In genomic region chr21:15014220-15014619, GRCh38 we compare ENCODE assay signal across 22 cellular contexts. TPM values are rescaled to one million over a fixed set of nuclear protein-coding genes. Genes with fewer than 3 reads are reported as not detected.
DNase-seq lines count a peak whose midpoint lies in the region; ATAC-seq, FAIRE-seq and TF ChIP-seq lines count a peak whose summit lies in the region.
"Had no signal": no experiment of that assay in that cellular context is flagged by ENCODE, and none has a peak within 500 bp of the region (broad histone marks: within the 10 kb centered on the region; RNA-seq: fewer than 3 reads in every experiment).

No MANE protein-coding gene starts in this region.

- H3K27ac ChIP-seq in A549 (no peak overlapping the region), GM23248 (peak overlapping the region; percentile 69), osteoblast (ENCODE audit: low read depth, low read length) (peak overlapping the region; percentile 85)
- H3K27ac ChIP-seq: SJCRH30 had no signal

- no peak for TF ChIP-seq EP300 in A549 (IDR thresholded peaks at IDR 0.05)

- TF ChIP-seq RAD21 in A549 (conservative IDR thresholded peaks at IDR 0.05 in 1 of 2, IDR thresholded peaks at IDR 0.05 in 1 of 2): no peak

- peaks cover 90% of the 10 kb centered on the region for H3K79me2 ChIP-seq in GM23248 (ENCODE audit: insufficient read depth)
- H3K79me2 ChIP-seq in osteoblast (ENCODE audit: insufficient read depth, low read length): peaks cover 69% of the 10 kb centered on the region

- H3K9ac ChIP-seq in GM23248: peak overlapping the region; percentile 19

- H3K4me1 ChIP-seq in A549 (peaks cover 35% of the 10 kb centered on the region), GM23248 (ENCODE audit: insufficient read depth) (peaks cover 62% of the 10 kb centered on the region), osteoblast (ENCODE audit: insufficient read depth, low read length) (peaks cover 34% of the 10 kb centered on the region)
- H3K4me1 ChIP-seq: HAP-1 had no signal

- no peak for ATAC-seq in A549
- no peak for ATAC-seq in left colon
- ATAC-seq: GM23338 had no signal

- H3K4me3 ChIP-seq in A549 (no peak overlapping the region), GM23248 (0 out of 2 replicates have a peak overlapping the region, but pooled peaks have one; percentile 12), osteoblast (ENCODE audit: insufficient read depth, low read length) (no peak overlapping the region)
- H3K4me3 ChIP-seq: GM23338, HAP-1, SJCRH30 had no signal

- no peaks in the 10 kb centered on the region for H3K36me3 ChIP-seq in GM23248 (ENCODE audit: low read depth)
- H3K36me3 ChIP-seq in osteoblast (ENCODE audit: insufficient read depth, low read length): peaks cover 3% of the 10 kb centered on the region
- H3K36me3 ChIP-seq: HAP-1 had no signal

- in situ Hi-C loops in GM23248 (cut with MboI): no loop called here

- H3K9me3 ChIP-seq in A549 (no peaks in the 10 kb centered on the region), GM23248 (ENCODE audit: low read depth) (no peaks in the 10 kb centered on the region), osteoblast (ENCODE audit: low read depth, low read length) (no peaks in the 10 kb centered on the region)
- H3K9me3 ChIP-seq: BE2C, HAP-1, SJCRH30 had no signal

- TF ChIP-seq POLR2A in A549 (IDR thresholded peaks at IDR 0.05; ENCODE audit: low read length): no peak

- H2AFZ ChIP-seq in GM23248 (no peak overlapping the region), osteoblast (ENCODE audit: low read length) (no peak overlapping the region)
- H2AFZ ChIP-seq: GM23338 had no signal

- 66% methylated on average over 2 of the region's 2 CpGs for WGBS in A549 (ENCODE audit: missing lambda C conversion rate)
- WGBS in GM23248 (ENCODE audit: low coverage in 1 of 2, low lambda C conversion rate in 2 of 2, missing lambda C conversion rate in 2 of 2), 2 experiments: 64 to 76% methylated on average over 2 of the region's 2 CpGs

- H3K4me1 Mint-ChIP-seq in brain: peaks cover 37% of the 10 kb centered on the region
- H3K4me1 Mint-ChIP-seq: GM23338 had no signal

- no peaks in the 10 kb centered on the region for H3K27me3 Mint-ChIP-seq in brain
- H3K27me3 Mint-ChIP-seq: IgD-negative memory B cell had no signal

- peak overlapping the region in 3 of 5 experiments; percentile 7 to 75 (median 53) for H3K27ac Mint-ChIP-seq in brain
- H3K27ac Mint-ChIP-seq: GM23338, IgD-negative memory B cell had no signal

- DNase-seq in A549 (ENCODE audit: low read depth in 1 of 2, low spot score in 1 of 2): no peak
- DNase-seq in GM23248: peak; percentile 34
- DNase-seq in osteoblast (ENCODE audit: insufficient read length, low spot score, missing footprints): no peak
- no peak for DNase-seq in NCI-H187 (lab: John Stamatoyannopoulos, UW)
- no peak for DNase-seq in DMS 273 treated with DMSO at 0.1 percent for 48 hours (lab: John Stamatoyannopoulos, UW)
- no peak for DNase-seq in left colon
- DNase-seq: BE2C, DND-41, NCI-H1694 treated with DMSO at 0.1 percent for 48 hours, NCI-H2227 treated with DMSO at 0.1 percent for 48 hours, NCI-H510A treated with DMSO at 0.1 percent for 48 hours, NCI-H774, OCI-M1, SJCRH30 had no signal

- POLR2A ChIA-PET in A549 (lab: Yijun Ruan, JAX): no interaction called here

- peaks cover 0 to 6% (median 0%) of the 10 kb centered on the region in 5 experiments for H3K9me3 Mint-ChIP-seq in brain
- H3K9me3 Mint-ChIP-seq: GM23338, IgD-negative memory B cell had no signal

- H3F3A ChIP-seq in GM23248 (ENCODE audit: insufficient read depth): peaks cover 40% of the 10 kb centered on the region

- H4K20me1 ChIP-seq in GM23248 (ENCODE audit: insufficient read depth) (no peaks in the 10 kb centered on the region), osteoblast (ENCODE audit: insufficient read depth, low read length) (no peaks in the 10 kb centered on the region)

- CTCF ChIA-PET in A549 (lab: Yijun Ruan, JAX): interaction anchor here (1.6 kb wide), 1 partner anchor 150 kb away, joined by 3 read pairs; no protein-coding TSS in a partner anchor

- peaks cover 53% of the 10 kb centered on the region for H3K36me3 Mint-ChIP-seq in brain

- peak overlapping the region in 1 of 5 experiments; percentile 11 for H3K4me3 Mint-ChIP-seq in brain
- H3K4me3 Mint-ChIP-seq: GM23338, IgD-negative memory B cell had no signal

- intact Hi-C loops in left colon (cut with DNase I, micrococcal nuclease): no loop called here

- FAIRE-seq in A549 (lab: Jason Lieb, UNC): no peak
- FAIRE-seq: G401.6, GM12892, GM18507, HTR-8/SVneo had no signal

- H3K27me3 ChIP-seq in GM23248 (replicated peaks; ENCODE audit: insufficient read depth) (no peaks in the 10 kb centered on the region), osteoblast (ENCODE audit: insufficient read depth, low read length) (no peaks in the 10 kb centered on the region)
- H3K27me3 ChIP-seq: BE2C, SJCRH30 had no signal

- TF ChIP-seq CTCF in A549 (IDR thresholded peaks at IDR 0.05) (no peak), brain (conservative IDR thresholded peaks at IDR 0.05) (no peak), osteoblast (IDR thresholded peaks at IDR 0.05; ENCODE audit: extremely low read depth, low read depth, low read length) (no peak)

- H3K4me2 ChIP-seq in A549 (0 out of 3 replicates have a peak overlapping the region, but pooled peaks have one; percentile 5), GM23248 (ENCODE audit: unreplicated experiment) (peak overlapping the region; percentile 16), osteoblast (ENCODE audit: insufficient read depth, low read length) (peak overlapping the region; percentile 17)
- H3K4me2 ChIP-seq: GM23338 had no signal

- no peaks in the 10 kb centered on the region for H3K9me2 ChIP-seq in GM23248 (ENCODE audit: insufficient read depth)

TF ChIP-seq in A549, 52 proteins besides CTCF, POLR2A, EP300 and RAD21:
- TF ChIP-seq KDM5A (IDR thresholded peaks at IDR 0.05) (no peak), RCOR1 (IDR thresholded peaks at IDR 0.05; ENCODE audit: low read depth, low read length) (no peak), CBX2 (IDR thresholded peaks at IDR 0.05; ENCODE audit: borderline replicate concordance, low read depth) (no peak), JUN (IDR thresholded peaks at IDR 0.05) (no peak), SREBF2 (IDR thresholded peaks at IDR 0.05) (no peak), RNF2 (IDR thresholded peaks at IDR 0.05; ENCODE audit: borderline replicate concordance, low read depth) (no peak), CHD2 (IDR thresholded peaks at IDR 0.05; ENCODE audit: low read length, partially characterized antibody) (no peak), HES2 (IDR thresholded peaks at IDR 0.05) (no peak), BCL3 (IDR thresholded peaks at IDR 0.05) (no peak), PHF8 (IDR thresholded peaks at IDR 0.05; ENCODE audit: borderline replicate concordance, low read depth) (no peak), FOXS1 (CRISPR knock-in tag; IDR thresholded peaks at IDR 0.05) (no peak), CEBPB (IDR thresholded peaks at IDR 0.05) (no peak), ESRRA (IDR thresholded peaks at IDR 0.05; ENCODE audit: borderline replicate concordance, low read length) (no peak), TFCP2L1 (CRISPR knock-in tag; IDR thresholded peaks at IDR 0.05) (no peak), HOXB13 (CRISPR knock-in tag; IDR thresholded peaks at IDR 0.05; ENCODE audit: low read depth) (no peak), HMGXB4 (CRISPR knock-in tag; IDR thresholded peaks at IDR 0.05; ENCODE audit: borderline replicate concordance) (no peak), HOXB5 (CRISPR knock-in tag; IDR thresholded peaks at IDR 0.05) (no peak), RFX5 (IDR thresholded peaks at IDR 0.05) (no peak), TP53 (CRISPR knock-in tag; IDR thresholded peaks at IDR 0.05) (no peak), HEYL (CRISPR knock-in tag; IDR thresholded peaks at IDR 0.05) (no peak)

RNA-seq across cellular contexts. Expression of gene NRIP1, which starts 50.6 kb away (rescaled TPM):
- 35.5 and 41.7 TPM in 2 replicates for polyA plus RNA-seq in A549 (2011; rRNA removed)
- polyA plus RNA-seq in A549 (2012; cell fraction: cytosol; rRNA removed): 3.5 and 4.5 TPM in 2 replicates
- 2.9 and 4.0 TPM in 2 replicates for polyA plus RNA-seq in A549 (2012; cell fraction: nucleus; rRNA removed)
- polyA plus RNA-seq in A549 (2017; fragmentation: RNase III; extraction: RNeasy Plus Mini Kit Qiagen cat#74134 plus additional on column Dnase treatment): 18.9 to 22.8 TPM (median 18.9 TPM) in 3 replicates
- polyA minus RNA-seq in A549 (2011; rRNA and poly(A)+ RNA removed): 41.8 and 47.2 TPM in 2 replicates
- 31.2 and 31.9 TPM in 2 replicates for total RNA-seq in GM23248 (2014; rRNA removed; shearing (Covaris generic))
- 12.5 and 13.1 TPM in 2 replicates for polyA plus RNA-seq in GM23248 (2016; fragmentation: Nextera tagmentation; extraction: Ambion mirVana)
- polyA plus RNA-seq in brain (ENCODE audit: insufficient read depth, low read depth, low replicate concordance): 1.2 TPM
- 32.1 and 32.6 TPM in 2 replicates for total RNA-seq in osteoblast
- 10 to 100 TPM; 78.5 to 82.9 TPM for total RNA-seq in left colon

Comparison
In these comparisons a context has a peak if more than half of its experiments do, and no peak if none do; other contexts are left out.
1. H3K27ac ChIP-seq: peak in GM23248 (single experiment) and osteoblast (single experiment); none in A549 (0 of 2).
2. Peak in every context shown above with its lines, with median percentiles within 50 percentile points of each other: H3K4me2 ChIP-seq.